In genomic region chr1:179095377-179095776, GRCh38 we compare ENCODE assay signal across 18 cellular contexts. TPM values are rescaled to one million over a fixed set of nuclear protein-coding genes. Genes with fewer than 3 reads are reported as not detected.
A peak's percentile ranks its signal among the peaks of the same experiment; 100 is the strongest.
DNase-seq lines count a peak whose midpoint lies in the region; ATAC-seq and TF ChIP-seq lines count a peak whose summit lies in the region.
"Had no signal": no experiment of that assay in that cellular context is flagged by ENCODE, and none has a peak within 500 bp of the region (broad histone marks: within the 10 kb centered on the region; RNA-seq: fewer than 3 reads in every experiment).

No MANE protein-coding gene starts in this region.

- no peak overlapping the region for H3K4me3 Mint-ChIP-seq in Caco-2 (ENCODE audit: unreplicated experiment)
- H3K4me3 Mint-ChIP-seq in effector memory CD8-positive, alpha-beta T cell, result no peak overlapping the region
- H3K4me3 Mint-ChIP-seq: activated CD8-positive, alpha-beta T cell treated with anti-CD3 and anti-CD28 coated beads for 36 hours; activated naive CD8-positive, alpha-beta T cell; activated T-cell treated with anti-CD3 and anti-CD28 coated beads, Interleukin-2, amount 50 U/mL, for 72 hours; stimulated activated naive CD8-positive, alpha-beta T cell treated with anti-CD3 and anti-CD28 coated beads, Interleukin-15, amount 100 ng/mL, for 72 hours had no signal

- H3K27me3 Mint-ChIP-seq in Caco-2 (ENCODE audit: insufficient read depth, unreplicated experiment), result no peaks in the 10 kb centered on the region
- H3K27me3 Mint-ChIP-seq in effector memory CD8-positive, alpha-beta T cell, result no peaks in the 10 kb centered on the region
- H3K27me3 Mint-ChIP-seq: activated CD8-positive, alpha-beta T cell treated with anti-CD3 and anti-CD28 coated beads for 36 hours; activated naive CD8-positive, alpha-beta T cell; stimulated activated naive CD8-positive, alpha-beta T cell treated with anti-CD3 and anti-CD28 coated beads, Interleukin-15, amount 100 ng/mL, for 72 hours had no signal

- TSS peak; percentile 95 for BruUV-seq in Caco-2 (replicated peaks; lab: Mats Ljungman, UMichigan)
- TSS peak; percentile 89 for BruUV-seq in PC-3 (replicated peaks; lab: Mats Ljungman, UMichigan)

- TF ChIP-seq POLR2A in gastrocnemius medialis (IDR thresholded peaks at IDR 0.05), result no peak

- H4K20me1 ChIP-seq in PC-3 (ENCODE audit: low read length), result no peaks in the 10 kb centered on the region

- intact Hi-C loops in Caco-2 (cut with micrococcal nuclease; ENCODE audit: unreplicated experiment), result no loop called here
- intact Hi-C loops in PC-3 (cut with micrococcal nuclease), result no loop called here
- intact Hi-C loops in gastrocnemius medialis (cut with DNase I; ENCODE audit: low total_unique reads), result no loop called here

- ATAC-seq in PC-3, result no peak
- no peak for ATAC-seq in effector memory CD8-positive, alpha-beta T cell (replicated peaks)
- no peak for ATAC-seq in gastrocnemius medialis
- no peak for ATAC-seq in HG03039 (IDR thresholded peaks at IDR 0.05; ENCODE audit: unreplicated experiment)
- ATAC-seq: activated CD8-positive, alpha-beta T cell treated with anti-CD3 and anti-CD28 coated beads for 36 hours; activated T-cell treated with anti-CD3 and anti-CD28 coated beads, Interleukin-2, amount 50 U/mL, for 72 hours; body of pancreas; stimulated activated naive CD8-positive, alpha-beta T cell treated with anti-CD3 and anti-CD28 coated beads, Interleukin-15, amount 100 ng/mL, for 72 hours had no signal

- no peaks in the 10 kb centered on the region for H3K9me3 Mint-ChIP-seq in Caco-2 (ENCODE audit: unreplicated experiment)
- H3K9me3 Mint-ChIP-seq in effector memory CD8-positive, alpha-beta T cell, result no peaks in the 10 kb centered on the region
- H3K9me3 Mint-ChIP-seq: activated CD8-positive, alpha-beta T cell treated with anti-CD3 and anti-CD28 coated beads for 36 hours; activated T-cell treated with anti-CD3 and anti-CD28 coated beads, Interleukin-2, amount 50 U/mL, for 72 hours; stimulated activated naive CD8-positive, alpha-beta T cell treated with anti-CD3 and anti-CD28 coated beads, Interleukin-15, amount 100 ng/mL, for 72 hours had no signal

- no peak overlapping the region for H3K4me3 ChIP-seq in Caco-2 (ENCODE audit: low read depth, low read length)
- H3K4me3 ChIP-seq in PC-3 (ENCODE audit: low read length), result no peak overlapping the region
- no peak overlapping the region for H3K4me3 ChIP-seq in gastrocnemius medialis
- H3K4me3 ChIP-seq: body of pancreas, left lung had no signal

- H3F3A ChIP-seq in PC-3 (ENCODE audit: low read length, unreplicated experiment), result no peaks in the 10 kb centered on the region

- peaks cover 51% of the 10 kb centered on the region for H3K36me3 Mint-ChIP-seq in Caco-2 (ENCODE audit: insufficient read depth, unreplicated experiment)
- peaks cover 33% of the 10 kb centered on the region for H3K36me3 Mint-ChIP-seq in effector memory CD8-positive, alpha-beta T cell (ENCODE audit: insufficient read depth)
- H3K36me3 Mint-ChIP-seq: activated naive CD8-positive, alpha-beta T cell had no signal

- H3K4me1 ChIP-seq in Caco-2 (no peaks in the 10 kb centered on the region), PC-3 (ENCODE audit: insufficient read depth, low read length) (no peaks in the 10 kb centered on the region), gastrocnemius medialis (peaks cover 20 to 21% of the 10 kb centered on the region in 2 donors)

- TF ChIP-seq CTCF in Caco-2 (IDR thresholded peaks at IDR 0.05; ENCODE audit: insufficient read depth in 1 of 2, low read depth in 1 of 2, low read length in 1 of 2, severe bottlenecking in 1 of 2, unreplicated experiment in 1 of 2) (no peak), PC-3 (conservative IDR thresholded peaks at IDR 0.05; ENCODE audit: low read depth, low read length) (no peak), gastrocnemius medialis (IDR thresholded peaks at IDR 0.05 in 4 of 5, conservative IDR thresholded peaks at IDR 0.05 in 1 of 5) (no peak)

- no peak overlapping the region for H3K4me2 ChIP-seq in PC-3 (ENCODE audit: low read length)

- no peak overlapping the region for H2AFZ ChIP-seq in PC-3 (ENCODE audit: low read length)

- no peaks in the 10 kb centered on the region for H3K79me2 ChIP-seq in PC-3 (ENCODE audit: low read length)

- no peaks in the 10 kb centered on the region for H3K9me2 ChIP-seq in PC-3 (replicated peaks; ENCODE audit: low read length)

- no peak overlapping the region for H3K27ac ChIP-seq in PC-3 (ENCODE audit: low read length)
- peak overlapping the region in 3 of 4 donors; percentile 5 to 17 (median 16) for H3K27ac ChIP-seq in gastrocnemius medialis
- H3K27ac ChIP-seq: body of pancreas, left lung had no signal

- no peak overlapping the region for H3K27ac Mint-ChIP-seq in Caco-2 (ENCODE audit: unreplicated experiment)
- H3K27ac Mint-ChIP-seq in effector memory CD8-positive, alpha-beta T cell, result peak overlapping the region; percentile 33 to 36
- H3K27ac Mint-ChIP-seq: activated naive CD8-positive, alpha-beta T cell; activated T-cell treated with anti-CD3 and anti-CD28 coated beads, Interleukin-2, amount 50 U/mL, for 72 hours had no signal

- H3K27me3 ChIP-seq in Caco-2 (replicated peaks; ENCODE audit: control insufficient read depth, insufficient read depth, low read length), result no peaks in the 10 kb centered on the region
- H3K27me3 ChIP-seq in PC-3 (ENCODE audit: low read length), result no peaks in the 10 kb centered on the region
- H3K27me3 ChIP-seq in gastrocnemius medialis, result no peaks in the 10 kb centered on the region
- H3K27me3 ChIP-seq: body of pancreas, left lung had no signal

- H3K9ac ChIP-seq in PC-3 (ENCODE audit: low read length), result no peak overlapping the region

- no peak for DNase-seq in Caco-2
- DNase-seq in PC-3, result no peak
- no peak for DNase-seq in effector memory CD8-positive, alpha-beta T cell
- DNase-seq in gastrocnemius medialis, result no peak
- DNase-seq in NCI-H1417 treated with DMSO at 0.1 percent for 48 hours (lab: John Stamatoyannopoulos, UW), result no peak
- DNase-seq in inferior parietal cortex (ENCODE audit: extremely low spot score), result no peak
- DNase-seq: activated CD8-positive, alpha-beta T cell treated with anti-CD3 and anti-CD28 coated beads for 36 hours; activated T-cell treated with anti-CD3 and anti-CD28 coated beads, Interleukin-2, amount 50 U/mL, for 72 hours; AML-193; body of pancreas; cortex of kidney; occipital lobe; right cardiac atrium; SHP77 treated with DMSO at 0.1 percent for 48 hours; stimulated activated naive CD8-positive, alpha-beta T cell treated with anti-CD3 and anti-CD28 coated beads, Interleukin-15, amount 100 ng/mL, for 72 hours had no signal

- H3K36me3 ChIP-seq in Caco-2 (ENCODE audit: control insufficient read depth, insufficient read depth, low read length) (peaks cover 3% of the 10 kb centered on the region), PC-3 (ENCODE audit: low read depth, low read length) (peaks cover 25% of the 10 kb centered on the region; the same call in 1 of the 2 replicates), gastrocnemius medialis (peaks cover 0 to 47% of the 10 kb centered on the region in 2 donors)

- H3K4me1 Mint-ChIP-seq in Caco-2 (ENCODE audit: low read depth, unreplicated experiment), result no peaks in the 10 kb centered on the region
- H3K4me1 Mint-ChIP-seq in effector memory CD8-positive, alpha-beta T cell (ENCODE audit: low read depth in 2 of 2), result peaks cover 5 to 7% of the 10 kb centered on the region in 2 donors

- POLR2A ChIA-PET in Caco-2 (lab: Charles Lee), result no interaction called here
- POLR2A ChIA-PET in PC-3 (lab: Charles Lee; ENCODE audit: unreplicated experiment), result no interaction called here

- H3K9me3 ChIP-seq in Caco-2, result no peaks in the 10 kb centered on the region
- H3K9me3 ChIP-seq in PC-3 (ENCODE audit: low read length), result no peaks in the 10 kb centered on the region
- no peaks in the 10 kb centered on the region for H3K9me3 ChIP-seq in gastrocnemius medialis
- H3K9me3 ChIP-seq: body of pancreas, left lung had no signal

- in situ Hi-C loops in gastrocnemius medialis (cut with MboI; ENCODE audit: low sequenced_read_pairs in 4 of 4), result loop anchor here in 1 of 4 donors (25.0 kb wide), 1 partner anchor 717 kb away; no protein-coding TSS in a partner anchor

- CTCF ChIA-PET in Caco-2 (lab: Charles Lee) (no interaction called here), PC-3 (lab: Charles Lee) (no interaction called here)

RNA-seq across cellular contexts. Expression of gene TOR3A, which starts 13.5 kb away (rescaled TPM):
- total RNA-seq in Caco-2 (2022) (25.0 and 25.2 TPM in 2 replicates), PC-3 (2014; rRNA removed) (70.8 and 95.5 TPM in 2 replicates), gastrocnemius medialis (10 to 100 TPM; 19.2 to 78.6 (median 29.0) TPM)
